In the genomic region with DNA sequence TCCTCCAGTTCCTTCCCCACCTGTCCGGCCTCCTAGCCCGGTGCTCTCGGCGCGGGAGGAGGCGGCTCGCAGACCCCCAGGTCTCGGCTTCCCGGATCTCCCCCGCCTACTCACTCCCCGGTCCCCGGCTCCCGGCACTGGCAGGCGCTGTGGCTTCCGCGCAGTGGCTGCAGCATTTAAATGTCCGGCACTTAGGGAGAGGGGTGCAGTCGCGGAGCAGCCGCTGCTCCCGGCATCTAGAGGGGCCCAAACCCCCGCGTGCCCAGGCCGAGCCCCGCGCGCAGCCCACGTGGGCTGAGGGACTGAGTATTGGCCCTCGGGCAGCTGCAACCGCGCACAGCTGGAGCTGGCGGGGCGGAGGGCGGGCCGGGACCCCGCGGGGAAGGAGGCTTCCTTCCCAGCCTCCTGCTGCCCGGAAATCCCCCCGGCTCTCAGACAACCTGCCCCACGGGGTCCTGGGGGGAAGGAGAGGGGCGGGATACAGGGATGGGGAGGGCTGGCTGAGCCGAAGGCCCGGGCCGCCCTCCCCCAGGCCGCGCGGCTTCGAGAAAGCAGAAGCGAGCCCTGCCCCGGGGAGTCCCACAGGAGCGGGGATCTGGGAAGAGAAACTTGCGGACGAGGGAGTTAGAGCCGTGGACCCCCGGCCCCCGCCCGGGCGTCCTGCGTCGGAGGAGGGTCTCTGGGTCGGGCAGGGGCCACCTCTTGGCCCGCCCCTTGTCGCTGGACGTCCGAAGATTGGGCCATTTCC, we compare ENCODE assay signal across 8 cellular contexts. TPM values are rescaled to one million over a fixed set of nuclear protein-coding genes. Genes with fewer than 3 reads are reported as not detected.
A peak's percentile ranks its signal among the peaks of the same experiment; 100 is the strongest.
DNase-seq lines count a peak whose midpoint lies in the region; ATAC-seq and TF ChIP-seq lines count a peak whose summit lies in the region.

No MANE protein-coding gene starts in this region.

- no peaks in the 10 kb centered on the region for H3K9me3 Mint-ChIP-seq in T-helper 1 cell treated with Interleukin-12 subunit alpha and Interleukin-12 subunit beta and Interleukin-4 antibody, amounts not matched to agents 30 μg/mL and 1 μg/mL, for 36 hours
- H3K9me3 Mint-ChIP-seq in progenitor cell of endocrine pancreas (ENCODE audit: low read depth): no peaks in the 10 kb centered on the region

- H3K4me3 Mint-ChIP-seq in T-helper 1 cell treated with Interleukin-12 subunit alpha and Interleukin-12 subunit beta and Interleukin-4 antibody, amounts not matched to agents 30 μg/mL and 1 μg/mL, for 36 hours: peak overlapping the region; percentile 83
- peak overlapping the region; percentile 62 for H3K4me3 Mint-ChIP-seq in progenitor cell of endocrine pancreas (ENCODE audit: low read depth)

- H3K27ac ChIP-seq in foreskin keratinocyte: no peak overlapping the region

- peaks cover 21% of the 10 kb centered on the region for H3K36me3 Mint-ChIP-seq in T-helper 1 cell treated with Interleukin-12 subunit alpha and Interleukin-12 subunit beta and Interleukin-4 antibody, amounts not matched to agents 30 μg/mL and 1 μg/mL, for 36 hours (ENCODE audit: low read depth)
- no peaks in the 10 kb centered on the region for H3K36me3 Mint-ChIP-seq in progenitor cell of endocrine pancreas (ENCODE audit: insufficient read depth)

- H3K27me3 Mint-ChIP-seq in T-helper 1 cell treated with Interleukin-12 subunit alpha and Interleukin-12 subunit beta and Interleukin-4 antibody, amounts not matched to agents 30 μg/mL and 1 μg/mL, for 36 hours (ENCODE audit: low read depth): peaks cover 28% of the 10 kb centered on the region
- peaks cover 70% of the 10 kb centered on the region for H3K27me3 Mint-ChIP-seq in progenitor cell of endocrine pancreas

- TF ChIP-seq CTCF in foreskin keratinocyte (conservative IDR thresholded peaks at IDR 0.05) (no peak), progenitor cell of endocrine pancreas (IDR thresholded peaks at IDR 0.05; ENCODE audit: unreplicated experiment) (no peak)

- peaks cover 35% of the 10 kb centered on the region for H3K4me1 Mint-ChIP-seq in T-helper 1 cell treated with Interleukin-12 subunit alpha and Interleukin-12 subunit beta and Interleukin-4 antibody, amounts not matched to agents 30 μg/mL and 1 μg/mL, for 36 hours (ENCODE audit: low read depth)
- peaks cover 4% of the 10 kb centered on the region for H3K4me1 Mint-ChIP-seq in progenitor cell of endocrine pancreas (ENCODE audit: low read depth)

- no peaks in the 10 kb centered on the region for H3K4me1 ChIP-seq in foreskin keratinocyte

- no peak overlapping the region for H3K27ac Mint-ChIP-seq in T-helper 1 cell treated with Interleukin-12 subunit alpha and Interleukin-12 subunit beta and Interleukin-4 antibody, amounts not matched to agents 30 μg/mL and 1 μg/mL, for 36 hours
- H3K27ac Mint-ChIP-seq in progenitor cell of endocrine pancreas: no peak overlapping the region

- intact Hi-C loops in posterior cingulate gyrus (cut with DNase I): no loop called here

- H3K27me3 ChIP-seq in foreskin keratinocyte: peaks cover 57% of the 10 kb centered on the region

- peak; percentile 47 for DNase-seq in SIG-M5 treated with dmso at 0.1 percent for 504 hours (lab: John Stamatoyannopoulos, UW; ENCODE audit: unreplicated experiment)
- no peak for DNase-seq in SIG-M5 (lab: John Stamatoyannopoulos, UW)
- no peak for DNase-seq in foreskin keratinocyte
- no peak for DNase-seq in progenitor cell of endocrine pancreas (ENCODE audit: low spot score, unreplicated experiment)
- DNase-seq in posterior cingulate gyrus: no peak
- no peak for DNase-seq in HCEC 1CT
- no peak for DNase-seq in NCI-H2029 (lab: John Stamatoyannopoulos, UW)

- ATAC-seq in foreskin keratinocyte: peak; percentile 25

RNA-seq across cellular contexts. Expression of gene MMP25, which starts 0.4 kb away (rescaled TPM):
- total RNA-seq in foreskin keratinocyte (0.35 and 1.8 TPM in 2 replicates), progenitor cell of endocrine pancreas (0.13 and 0.19 TPM in 2 replicates)
- 0.69 and 1.9 TPM in 2 replicates for polyA plus RNA-seq in foreskin keratinocyte

RNA-seq across cellular contexts. Expression of gene BICDL2, which starts 9.2 kb away (rescaled TPM):
- total RNA-seq in foreskin keratinocyte (0.39 and 0.68 TPM in 2 replicates), progenitor cell of endocrine pancreas (10.4 and 11.7 TPM in 2 replicates)
- 0.37 and 1.1 TPM in 2 replicates for polyA plus RNA-seq in foreskin keratinocyte

RNA-seq across cellular contexts. Expression of gene IL32, which starts 19.5 kb away (rescaled TPM):
- total RNA-seq in foreskin keratinocyte: 13.2 and 28.3 TPM in 2 replicates
- polyA plus RNA-seq in foreskin keratinocyte: 28.4 and 54.3 TPM in 2 replicates
- total RNA-seq in progenitor cell of endocrine pancreas: 2.9 and 4.6 TPM in 2 replicates

RNA-seq across cellular contexts. Expression of gene THOC6, which starts 22.1 kb away (rescaled TPM):
- total RNA-seq in foreskin keratinocyte (30.2 and 39.4 TPM in 2 replicates), progenitor cell of endocrine pancreas (44.1 and 47.4 TPM in 2 replicates)
- polyA plus RNA-seq in foreskin keratinocyte: 39.2 and 48.9 TPM in 2 replicates

RNA-seq across cellular contexts. Expression of gene HCFC1R1, which starts 22.2 kb away (rescaled TPM):
- total RNA-seq in foreskin keratinocyte (105 and 110 TPM in 2 replicates), progenitor cell of endocrine pancreas (22.4 and 25.3 TPM in 2 replicates)
- polyA plus RNA-seq in foreskin keratinocyte: 163 and 169 TPM in 2 replicates
